Comparison of ENCODE assay signal across 11 cellular contexts in genomic region chr4:189001283-189001970, GRCh38.
"Had no signal": no experiment of that assay in that cellular context is flagged by ENCODE, and none has a peak within 500 bp of the region (broad histone marks: within the 10 kb centered on the region; RNA-seq: fewer than 3 reads in every experiment).

No MANE protein-coding gene starts in this region.

- ATAC-seq: activated CD8-positive, alpha-beta T cell treated with anti-CD3 and anti-CD28 coated beads, Interleukin-2, amount 10 ng/mL, durations not matched to agents 7 days and 5 days; activated naive CD8-positive, alpha-beta T cell treated with anti-CD3 and anti-CD28 coated beads, Interleukin-2, amount 50 U/mL, for 24 hours had no signal

- H3K4me3 ChIP-seq: dorsolateral prefrontal cortex, hepatocyte had no signal

- H3K27me3 ChIP-seq: hepatocyte had no signal

- H3K36me3 ChIP-seq: WERI-Rb-1 had no signal

- DNase-seq: activated CD4-positive, alpha-beta T cell treated with anti-CD3 and anti-CD28 coated beads for 4 hours; activated CD8-positive, alpha-beta T cell treated with anti-CD3 and anti-CD28 coated beads, Interleukin-2, amount 10 ng/mL, durations not matched to agents 7 days and 5 days; activated naive CD4-positive, alpha-beta T cell; activated naive CD8-positive, alpha-beta T cell treated with anti-CD3 and anti-CD28 coated beads, Interleukin-2, amount 50 U/mL, for 24 hours; dorsolateral prefrontal cortex; kidney glomerular epithelial cell; nephron progenitor cell; stimulated activated CD4-positive, alpha-beta T cell treated with anti-CD3 and anti-CD28 coated beads, Interleukin-15, amount 100 ng/mL, for 24 hours; stimulated activated CD4-positive, alpha-beta T cell treated with anti-CD3 and anti-CD28 coated beads, Interleukin-4, amount 100 ng/mL, for 24 hours; WERI-Rb-1 had no signal

- H3K27ac ChIP-seq: dorsolateral prefrontal cortex, hepatocyte, WERI-Rb-1 had no signal
